Comparison of ENCODE assay signal across 10 cellular contexts in the genomic region with DNA sequence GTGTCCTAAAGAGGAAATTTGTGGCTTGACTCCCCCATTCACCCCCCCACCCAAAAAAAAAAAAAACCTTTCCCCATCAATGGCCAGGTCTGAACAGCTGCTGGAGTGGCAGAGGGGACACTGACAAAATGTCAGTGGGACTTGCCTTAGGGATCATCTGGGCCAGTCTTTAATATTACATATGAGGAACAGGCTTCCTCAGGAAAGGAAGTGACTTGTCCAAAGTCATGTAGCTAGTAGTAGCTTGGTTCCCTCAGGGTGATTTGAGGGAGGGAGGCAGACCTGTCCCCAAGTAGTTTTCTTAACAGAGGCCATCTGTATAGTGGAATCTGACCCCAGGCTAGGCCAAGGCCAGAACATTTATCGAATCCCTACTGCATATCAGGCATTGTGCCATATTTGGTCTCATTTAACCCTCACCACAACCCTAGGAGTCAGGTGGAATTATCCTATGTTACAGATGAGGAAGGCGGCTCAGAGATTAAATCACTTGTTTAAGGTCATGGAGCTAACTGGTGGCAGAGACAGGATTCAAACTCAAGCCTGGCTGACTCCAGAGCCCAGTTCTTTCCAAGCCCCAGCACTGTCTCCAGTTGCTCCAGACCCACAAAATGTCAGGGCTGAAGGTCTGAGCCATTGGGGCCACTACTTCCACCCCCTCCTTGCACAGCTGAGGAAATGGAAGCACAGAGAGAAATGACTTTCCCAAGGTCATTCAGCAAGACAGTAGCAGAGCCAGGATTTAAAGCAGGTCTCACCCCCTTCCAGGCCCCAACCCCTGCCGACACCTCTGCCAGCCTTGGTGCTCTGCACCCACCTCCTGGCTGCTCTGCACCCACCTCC. TPM values are rescaled to one million over a fixed set of nuclear protein-coding genes. Genes with fewer than 3 reads are reported as not detected.
DNase-seq lines count a peak whose midpoint lies in the region; ATAC-seq, FAIRE-seq and TF ChIP-seq lines count a peak whose summit lies in the region.
"Had no signal": no experiment of that assay in that cellular context is flagged by ENCODE, and none has a peak within 500 bp of the region (broad histone marks: within the 10 kb centered on the region; RNA-seq: fewer than 3 reads in every experiment).

No MANE protein-coding gene starts in this region.

- no peak for DNase-seq in H9
- DNase-seq in astrocyte (ENCODE audit: low read depth): no peak
- no peak for DNase-seq in naive B cell
- no peak for DNase-seq in ACHN
- no peak for DNase-seq in NCI-H2227 (lab: John Stamatoyannopoulos, UW; ENCODE audit: unreplicated experiment)
- no peak for DNase-seq in DMS114 treated with DMSO at 0.1 percent for 48 hours (lab: John Stamatoyannopoulos, UW; ENCODE audit: unreplicated experiment)
- no peak for DNase-seq in NCI-H82 treated with DMSO at 0.1 percent for 48 hours (lab: John Stamatoyannopoulos, UW; ENCODE audit: unreplicated experiment)

- peak overlapping the region; percentile 98 for H3K27ac ChIP-seq in 22Rv1
- no peak overlapping the region for H3K27ac ChIP-seq in H9 (ENCODE audit: insufficient read length, low read depth, low read length)
- H3K27ac ChIP-seq in astrocyte (ENCODE audit: low read depth, low read length): no peak overlapping the region

- H3K27me3 ChIP-seq in H9 (ENCODE audit: insufficient read depth, low read length) (no peaks in the 10 kb centered on the region), astrocyte (ENCODE audit: insufficient read depth, low read length) (no peaks in the 10 kb centered on the region)

- FAIRE-seq in astrocyte (lab: Jason Lieb, UNC): no peak

- H3K4me1 Mint-ChIP-seq in H9: peaks cover 39 to 66% of the 10 kb centered on the region in 2 experiments
- H3K4me1 Mint-ChIP-seq in astrocyte (ENCODE audit: low read depth, unreplicated experiment): peaks cover 9% of the 10 kb centered on the region
- peaks cover 66 to 86% (median 78%) of the 10 kb centered on the region in 3 donors for H3K4me1 Mint-ChIP-seq in naive B cell

- no peak overlapping the region for H4K8ac ChIP-seq in H9 (replicated peaks; ENCODE audit: insufficient read length, low read depth, low read length)

- H3K18ac ChIP-seq in H9 (ENCODE audit: insufficient read length, low read depth, low read length): no peak overlapping the region

- peaks cover 3% of the 10 kb centered on the region; the same call in 1 of the 2 replicates for H3K4me1 ChIP-seq in H9 (ENCODE audit: insufficient read depth, low read length)
- H3K4me1 ChIP-seq in astrocyte (ENCODE audit: insufficient read depth, low read length): peaks cover 5% of the 10 kb centered on the region

- H2AFZ ChIP-seq in H9 (ENCODE audit: low read length) (no peak overlapping the region), astrocyte (ENCODE audit: low read depth, low read length) (no peak overlapping the region)

- H4K91ac ChIP-seq in H9 (ENCODE audit: insufficient read length, low read depth, low read length): no peak overlapping the region

- no peak overlapping the region for H3K9ac ChIP-seq in H9 (ENCODE audit: extremely low read depth, insufficient read length, low read length)
- no peak overlapping the region for H3K9ac ChIP-seq in astrocyte (ENCODE audit: low read length)

- H3K14ac ChIP-seq in H9 (ENCODE audit: insufficient read depth, low read length): no peak overlapping the region

- H3K79me1 ChIP-seq in H9 (ENCODE audit: insufficient read depth, low read depth, low read length, poor library complexity, severe bottlenecking): no peaks in the 10 kb centered on the region

- H3K27me3 Mint-ChIP-seq in H9 (ENCODE audit: low read depth) (no peaks in the 10 kb centered on the region), astrocyte (ENCODE audit: low read depth, unreplicated experiment) (no peaks in the 10 kb centered on the region), naive B cell (no peaks in the 10 kb centered on the region)

- H2AK5ac ChIP-seq in H9 (ENCODE audit: insufficient read length, low read length): no peak overlapping the region

- no peaks in the 10 kb centered on the region for H3K9me3 ChIP-seq in H9 (ENCODE audit: control insufficient read depth, low read depth, low read length)
- no peaks in the 10 kb centered on the region for H3K9me3 ChIP-seq in astrocyte (ENCODE audit: insufficient read depth, low read depth, low read length)

- in situ Hi-C loops in ACHN (cut with HindIII; ENCODE audit: low pct_ligation_motif_present, low pct_unique_long_range_greater_than_20kb, low sequenced_read_pairs): no loop called here

- no peak overlapping the region for H3K23ac ChIP-seq in H9 (ENCODE audit: insufficient read length, low read depth, low read length)

- no peak overlapping the region for H2BK12ac ChIP-seq in H9 (ENCODE audit: insufficient read length, low read depth, low read length)

- no peak overlapping the region for H2BK120ac ChIP-seq in H9 (ENCODE audit: low read depth, low read length, poor library complexity, severe bottlenecking)

- no peak overlapping the region for H3K56ac ChIP-seq in H9 (ENCODE audit: insufficient read length, low read depth, low read length)

- peak overlapping the region in 1 of 2 experiments; percentile 57; a peak in 2 of 5 replicates for H3K4me3 Mint-ChIP-seq in H9
- H3K4me3 Mint-ChIP-seq in astrocyte (ENCODE audit: unreplicated experiment): no peak overlapping the region
- H3K4me3 Mint-ChIP-seq in naive B cell: peak overlapping the region in 6 of 8 donors; percentile 6 to 80 (median 63)

- H3K79me2 ChIP-seq in H9 (ENCODE audit: insufficient read depth, low read length) (no peaks in the 10 kb centered on the region; the same call in 1 of the 2 replicates), astrocyte (ENCODE audit: insufficient read depth, low read length) (peaks cover 11% of the 10 kb centered on the region)

- no peak overlapping the region for H3K4me3 ChIP-seq in astrocyte (ENCODE audit: insufficient read depth, low read depth, low read length)
- H3K4me3 ChIP-seq: lung had no signal

- no peaks in the 10 kb centered on the region for H3K36me3 ChIP-seq in astrocyte (ENCODE audit: insufficient read depth, low read length)

- no peak overlapping the region for H3T11ph ChIP-seq in H9 (ENCODE audit: low read length)

- H3K9me3 Mint-ChIP-seq in H9: no peaks in the 10 kb centered on the region; a peak in 1 of 5 replicates
- no peaks in the 10 kb centered on the region for H3K9me3 Mint-ChIP-seq in astrocyte (ENCODE audit: unreplicated experiment)
- no peaks in the 10 kb centered on the region for H3K9me3 Mint-ChIP-seq in naive B cell

- H3K4ac ChIP-seq in H9 (ENCODE audit: low read depth, low read length): no peak overlapping the region

- H3K4me2 ChIP-seq in H9 (ENCODE audit: insufficient read depth, insufficient read length, low read length) (no peak overlapping the region), astrocyte (ENCODE audit: low read length) (no peak overlapping the region)

- TF ChIP-seq CTCF in 22Rv1 (IDR thresholded peaks at IDR 0.05) (no peak), H9 (conservative IDR thresholded peaks at IDR 0.05) (no peak), astrocyte (IDR thresholded peaks at IDR 0.05; ENCODE audit: insufficient read depth, low read depth, low read length) (no peak)

- no peak overlapping the region for H2BK5ac ChIP-seq in H9 (ENCODE audit: insufficient read length, low read length)

- peak overlapping the region; percentile 72 to 96 (median 83); a peak in 4 of 7 replicates for H3K27ac Mint-ChIP-seq in H9
- H3K27ac Mint-ChIP-seq in astrocyte (ENCODE audit: unreplicated experiment): peak overlapping the region; percentile 23
- peak overlapping the region; percentile 26 to 88 (median 61) for H3K27ac Mint-ChIP-seq in naive B cell

- ATAC-seq in naive B cell (ENCODE audit: low read depth in 2 of 2): no peak

- H2BK20ac ChIP-seq in H9 (ENCODE audit: low read depth, low read length, poor library complexity, severe bottlenecking): no peak overlapping the region

- H4K20me1 ChIP-seq in H9 (ENCODE audit: control insufficient read depth, insufficient read depth, insufficient read length) (no peaks in the 10 kb centered on the region), astrocyte (ENCODE audit: insufficient read depth, low read length) (peaks cover 46% of the 10 kb centered on the region)

- no peak overlapping the region for H4K5ac ChIP-seq in H9 (ENCODE audit: insufficient read length, low read depth, low read length)

- H3K36me3 Mint-ChIP-seq in H9 (ENCODE audit: insufficient read depth in 1 of 3, low read depth in 3 of 3) (peaks cover 8 to 33% (median 18%) of the 10 kb centered on the region in 3 experiments; a peak in 6 of 7 replicates), astrocyte (ENCODE audit: low read depth, unreplicated experiment) (peaks cover 9% of the 10 kb centered on the region), naive B cell (no peaks in the 10 kb centered on the region)

- H2BK15ac ChIP-seq in H9 (ENCODE audit: low read depth, low read length): no peak overlapping the region

- no peaks in the 10 kb centered on the region for H3K23me2 ChIP-seq in H9 (ENCODE audit: insufficient read length, low read depth, low read length, poor library complexity, severe bottlenecking)

- no CpG with 5 or more reads among the region's 3 CpGs for WGBS in H9 (ENCODE audit: extremely low coverage, insufficient read length, low lambda C conversion rate)

RNA-seq across cellular contexts. Expression of gene ZBTB7B, which starts 10.4 kb away (rescaled TPM):
- total RNA-seq in H9 (2021): 33.5 and 38.3 TPM in 2 replicates
- 46.1 and 47.5 TPM in 2 replicates for total RNA-seq in astrocyte
- 1 to 10 TPM in 5 of 6 donors, not detected in 1; 2.2 to 5.5 (median 2.7) TPM for polyA plus RNA-seq in naive B cell (ENCODE audit: low read depth in 6 of 6)

RNA-seq across cellular contexts. Expression of gene LENEP, which starts 19.6 kb away (rescaled TPM):
- total RNA-seq in H9 (2021) (1.4 and 2.8 TPM in 2 replicates), astrocyte (0.99 TPM in 1 of 2 replicates, not detected in the other)
- not detected for polyA plus RNA-seq in naive B cell (ENCODE audit: low read depth in 6 of 6)

RNA-seq across cellular contexts. Expression of gene DCST2, which starts 20.6 kb away (rescaled TPM):
- total RNA-seq in H9 (2021) (0.35 and 0.44 TPM in 2 replicates), astrocyte (0.34 and 0.36 TPM in 2 replicates)
- polyA plus RNA-seq in naive B cell (ENCODE audit: low read depth in 6 of 6): not detected

RNA-seq across cellular contexts. Expression of gene DCST1, which starts 20.6 kb away (rescaled TPM):
- not detected in 2 replicates for total RNA-seq in H9 (2021)
- not detected in 2 replicates for total RNA-seq in astrocyte
- polyA plus RNA-seq in naive B cell (ENCODE audit: low read depth in 6 of 6): not detected
- total RNA-seq: activated CD8-positive, alpha-beta memory T cell treated with anti-CD3 and anti-CD28 coated beads for 36 hours had no signal

RNA-seq across cellular contexts. Expression of gene FLAD1, which starts 29.8 kb away (rescaled TPM):
- 97.0 and 102 TPM in 2 replicates for total RNA-seq in H9 (2021)
- 46.6 and 51.5 TPM in 2 replicates for total RNA-seq in astrocyte
- polyA plus RNA-seq in naive B cell (ENCODE audit: low read depth in 6 of 6): 10 to 100 TPM; 37.0 to 57.0 (median 49.4) TPM

Comparison
In these comparisons a context has a peak if more than half of its experiments do, and no peak if none do; other contexts are left out.
1. H3K27ac Mint-ChIP-seq: peak in every context shown above with its lines; median percentile 83 in H9; 61 in naive B cell; 23 in astrocyte.